21 cellular contexts compared by ENCODE assay signal in genomic region chr18:76387608-76388007, GRCh38.
"Had no signal": no experiment of that assay in that cellular context is flagged by ENCODE, and none has a peak within 500 bp of the region (broad histone marks: within the 10 kb centered on the region; RNA-seq: fewer than 3 reads in every experiment).

No MANE protein-coding gene starts in this region.

- ATAC-seq: effector memory CD8-positive, alpha-beta T cell; heart right ventricle; left lobe of liver; psoas muscle; right lobe of liver; stimulated activated memory B cell treated with anti-CD40 and anti-IgM and Interleukin-4, amounts not matched to agents 10 μg/mL and 1 μg/mL and 100 μg/mL, for 72 hours; upper lobe of right lung had no signal

- H3K27me3 Mint-ChIP-seq: dendritic cell treated with granulocyte-macrophage colony-stimulating factor and Interleukin-4, amounts not matched to agents 40 ng/mL and 50 ng/mL, for 4 days; stimulated activated naive CD8-positive, alpha-beta T cell treated with anti-CD3 and anti-CD28 coated beads, Interleukin-15, Interleukin-2, amounts not matched to agents 100 ng/mL and 50 ng/mL, for 24 hours had no signal

- H3K27ac Mint-ChIP-seq: dendritic cell treated with granulocyte-macrophage colony-stimulating factor and Interleukin-4, amounts not matched to agents 40 ng/mL and 50 ng/mL, for 4 days; mesothelial cell of epicardium; nephron; stimulated activated memory B cell treated with anti-CD40 and anti-IgM and Interleukin-4, amounts not matched to agents 10 μg/mL and 1 μg/mL and 100 μg/mL, for 72 hours had no signal

- H3K4me3 Mint-ChIP-seq: dendritic cell treated with granulocyte-macrophage colony-stimulating factor and Interleukin-4, amounts not matched to agents 40 ng/mL and 50 ng/mL, for 4 days; mesothelial cell of epicardium; nephron; stimulated activated memory B cell treated with anti-CD40 and anti-IgM and Interleukin-4, amounts not matched to agents 10 μg/mL and 1 μg/mL and 100 μg/mL, for 72 hours had no signal

- DNase-seq: cerebellar nuclear complex; effector memory CD8-positive, alpha-beta T cell; foreskin melanocyte; heart right ventricle; hypothalamus; islet precursor cell; psoas muscle; retina; spleen; stimulated activated CD4-positive, alpha-beta T cell treated with anti-CD3 and anti-CD28 coated beads, Interleukin-15, amount 100 ng/mL, for 24 hours; stimulated activated CD4-positive, alpha-beta T cell treated with anti-CD3 and anti-CD28 coated beads, Interleukin-1b, Interleukin-23, amount 100 ng/mL, for 48 hours; stimulated activated CD4-positive, alpha-beta T cell treated with anti-CD3 and anti-CD28 coated beads, Interleukin-4, amount 100 ng/mL, for 24 hours; testis; upper lobe of right lung had no signal

- H3K9me3 Mint-ChIP-seq: dendritic cell treated with granulocyte-macrophage colony-stimulating factor and Interleukin-4, amounts not matched to agents 40 ng/mL and 50 ng/mL, for 4 days; effector memory CD8-positive, alpha-beta T cell; nephron; stimulated activated naive CD8-positive, alpha-beta T cell treated with anti-CD3 and anti-CD28 coated beads, Interleukin-15, Interleukin-2, amounts not matched to agents 100 ng/mL and 50 ng/mL, for 24 hours had no signal
